In genomic region chr17:7883781-7884386, GRCh38 we compare ENCODE assay signal across 1 cellular context.
TF ChIP-seq lines count a peak whose summit lies in the region.

No MANE protein-coding gene starts in this region.

TF ChIP-seq in SK-N-SH, 30 proteins besides CTCF, POLR2A, EP300 and RAD21 (continued from another document):
- peak; percentile 19; the same call in 1 of the 2 replicates for TF ChIP-seq PBX3 (IDR thresholded peaks at IDR 0.05)
- TF ChIP-seq CHD2 (IDR thresholded peaks at IDR 0.05; ENCODE audit: low read length, partially characterized antibody): peak; percentile 17
- TF ChIP-seq TAF1 (IDR thresholded peaks at IDR 0.05; ENCODE audit: borderline replicate concordance, low read depth, low read length): no peak
- TF ChIP-seq FOXJ3 (CRISPR knock-in tag; IDR thresholded peaks at IDR 0.05): no peak
- 0 out of 2 replicates have a peak, but pooled peaks have one; percentile 23 for TF ChIP-seq MXI1 (IDR thresholded peaks at IDR 0.05; ENCODE audit: low read depth, low read length)
- 0 out of 2 replicates have a peak, but pooled peaks have one; percentile 21 for TF ChIP-seq POLR2AphosphoS5 (IDR thresholded peaks at IDR 0.05; ENCODE audit: low read depth, low read length)
TF ChIP-seq in SK-N-SH: peak in this region for 5.
